In the genomic region with DNA sequence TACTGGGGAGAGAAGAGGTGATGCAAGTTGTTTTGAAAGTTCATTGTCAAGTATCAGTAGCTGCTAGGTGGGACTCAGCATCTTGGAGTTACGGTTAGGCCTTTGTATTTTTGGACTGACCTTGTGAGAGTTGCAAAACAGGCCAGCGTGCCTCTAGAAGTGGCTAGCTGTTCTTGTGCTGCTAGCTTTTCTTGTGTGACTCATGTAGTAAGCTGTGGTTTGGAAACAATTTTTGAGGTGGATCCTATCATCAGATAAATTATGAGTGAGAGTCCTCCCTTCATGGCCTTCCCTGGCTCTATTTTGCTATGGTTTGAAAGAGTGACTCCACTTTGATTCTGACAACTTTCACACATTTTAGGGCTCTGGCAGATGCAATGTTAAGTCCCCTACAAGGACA, we compare ENCODE assay signal across 9 cellular contexts.
DNase-seq lines count a peak whose midpoint lies in the region; ATAC-seq and TF ChIP-seq lines count a peak whose summit lies in the region.
"Had no signal": no experiment of that assay in that cellular context is flagged by ENCODE, and none has a peak within 500 bp of the region (broad histone marks: within the 10 kb centered on the region; RNA-seq: fewer than 3 reads in every experiment).

No MANE protein-coding gene starts in this region.

- no peak overlapping the region for H2AFZ ChIP-seq in IMR-90 (replicated peaks; ENCODE audit: low read length, poor library complexity)
- H2AFZ ChIP-seq: neural progenitor cell had no signal

- DNase-seq in AG08395 (ENCODE audit: low spot score): peak; percentile 88
- peak; percentile 89 for DNase-seq in IMR-90
- peak; percentile 59 for DNase-seq in epithelial cell of prostate (ENCODE audit: low read depth, low spot score)
- DNase-seq in DMS53 treated with DMSO at 0.1 percent for 48 hours (lab: John Stamatoyannopoulos, UW; ENCODE audit: unreplicated experiment): no peak
- no peak for DNase-seq in Right ventricle myocardium inferior (ENCODE audit: missing footprints)
- no peak for DNase-seq in prostate gland (ENCODE audit: low spot score)
- DNase-seq in spleen: no peak

- H2BK5ac ChIP-seq in IMR-90 (ENCODE audit: low read depth, low read length, poor library complexity, severe bottlenecking): no peak overlapping the region

- no peak overlapping the region for H3K23ac ChIP-seq in IMR-90 (ENCODE audit: low read depth, low read length)

- H3K79me1 ChIP-seq in IMR-90 (ENCODE audit: low read depth in 1 of 2, low read length in 2 of 2): no peaks in the 10 kb centered on the region

- no peaks in the 10 kb centered on the region for H4K20me1 ChIP-seq in IMR-90 (ENCODE audit: insufficient read depth, low read length)

- no peak overlapping the region for H2BK20ac ChIP-seq in IMR-90 (ENCODE audit: low read depth, low read length)

- no peak for TF ChIP-seq CTCF in IMR-90 (conservative IDR thresholded peaks at IDR 0.05; ENCODE audit: low read depth, low read length)
- no peak for TF ChIP-seq CTCF in prostate gland (IDR thresholded peaks at IDR 0.05)
- TF ChIP-seq CTCF in spleen (IDR thresholded peaks at IDR 0.05 in 8 of 11, conservative IDR thresholded peaks at IDR 0.05 in 3 of 11): no peak

- no peak overlapping the region for H3K18ac ChIP-seq in IMR-90 (ENCODE audit: low read depth, low read length)

- no peak overlapping the region for H2BK15ac ChIP-seq in IMR-90 (ENCODE audit: low read depth, low read length)

- H3K9me3 ChIP-seq in IMR-90 (ENCODE audit: control insufficient read depth, insufficient read depth, low read length) (peaks cover 3% of the 10 kb centered on the region), prostate gland (no peaks in the 10 kb centered on the region), spleen (peaks cover 0 to 14% (median 12%) of the 10 kb centered on the region in 8 donors)

- POLR2A ChIA-PET in IMR-90 (lab: Charles Lee; ENCODE audit: unreplicated experiment): no interaction called here

- peaks cover 6% of the 10 kb centered on the region for H3K4me1 ChIP-seq in IMR-90 (ENCODE audit: control insufficient read depth, insufficient read depth, low read length)
- H3K4me1 ChIP-seq in prostate gland (replicated peaks): no peaks in the 10 kb centered on the region
- peaks cover 0 to 5% (median under 1%) of the 10 kb centered on the region in 6 donors for H3K4me1 ChIP-seq in spleen

- H3K4me2 ChIP-seq in IMR-90 (ENCODE audit: low read depth, low read length): no peak overlapping the region
- H3K4me2 ChIP-seq: neural progenitor cell had no signal

- peaks cover 2% of the 10 kb centered on the region; the same call in 1 of the 2 replicates for H3K27me3 ChIP-seq in IMR-90 (ENCODE audit: control insufficient read depth, insufficient read depth, low read length)
- H3K27me3 ChIP-seq in prostate gland (replicated peaks; ENCODE audit: insufficient read depth): no peaks in the 10 kb centered on the region
- H3K27me3 ChIP-seq in spleen (replicated peaks in 1 of 7): no peaks in the 10 kb centered on the region
- H3K27me3 ChIP-seq: neural progenitor cell had no signal

- no peaks in the 10 kb centered on the region for H3K9me1 ChIP-seq in IMR-90 (ENCODE audit: insufficient read depth, low read length)

- peak overlapping the region; percentile 49; the same call in 1 of the 2 replicates for H3K27ac ChIP-seq in IMR-90 (ENCODE audit: insufficient read depth, low read length)
- no peak overlapping the region for H3K27ac ChIP-seq in epithelial cell of prostate
- no peak overlapping the region for H3K27ac ChIP-seq in prostate gland
- H3K27ac ChIP-seq in spleen: no peak overlapping the region
- H3K27ac ChIP-seq: neural progenitor cell had no signal

- H3K36me3 ChIP-seq in IMR-90 (ENCODE audit: control insufficient read depth, insufficient read depth, low read length): no peaks in the 10 kb centered on the region
- H3K36me3 ChIP-seq in prostate gland: no peaks in the 10 kb centered on the region
- no peaks in the 10 kb centered on the region for H3K36me3 ChIP-seq in spleen
- H3K36me3 ChIP-seq: neural progenitor cell had no signal

- H2BK120ac ChIP-seq in IMR-90 (ENCODE audit: low read depth, low read length): no peak overlapping the region

- BruUV-seq in IMR-90 (replicated peaks; lab: Mats Ljungman, UMichigan): no TSS peak

- WGBS in IMR-90 (ENCODE audit: extremely low coverage in 2 of 2, insufficient read length in 1 of 2), 2 experiments: 14% methylated on average over 1 of the region's 2 CpGs; no CpG with 5 or more reads in 1 of the 2 experiments
- WGBS in prostate gland: 66% methylated on average over 2 of the region's 2 CpGs
- 52 to 74% (median 60%) methylated on average over 2 of the region's 2 CpGs for WGBS in spleen, 5 donors

- H3K9ac ChIP-seq in IMR-90 (ENCODE audit: low read depth, low read length): no peak overlapping the region
- H3K9ac ChIP-seq: neural progenitor cell had no signal

- H4K91ac ChIP-seq in IMR-90 (ENCODE audit: insufficient read depth, low read depth, low read length): no peak overlapping the region; the same call in 1 of the 2 replicates

- TF ChIP-seq RAD21 in IMR-90 (IDR thresholded peaks at IDR 0.05; ENCODE audit: low read length): no peak

- H3K56ac ChIP-seq in IMR-90 (ENCODE audit: extremely low read depth, insufficient read depth, low read length): no peak overlapping the region

- peak; percentile 47 for ATAC-seq in GM21381 (IDR thresholded peaks at IDR 0.05; ENCODE audit: unreplicated experiment)
- peak; percentile 95 for ATAC-seq in IMR-90 (ENCODE audit: low read depth)
- ATAC-seq in Right ventricle myocardium inferior: no peak

- no peak overlapping the region for H2AK5ac ChIP-seq in IMR-90 (ENCODE audit: low read depth, low read length)

- H3K14ac ChIP-seq in IMR-90 (replicated peaks; ENCODE audit: low read depth, low read length): no peak overlapping the region

- CTCF ChIA-PET in IMR-90 (lab: Yijun Ruan, JAX): no interaction called here

- no peak overlapping the region for H2AK9ac ChIP-seq in IMR-90 (replicated peaks; ENCODE audit: low read depth, low read length, poor library complexity)

- H3K4ac ChIP-seq in IMR-90 (ENCODE audit: low read depth, low read length): no peak overlapping the region

- no peak overlapping the region for H4K5ac ChIP-seq in IMR-90 (ENCODE audit: low read depth, low read length)

- intact Hi-C loops in IMR-90 (cut with micrococcal nuclease) (no loop called here), Right ventricle myocardium inferior (cut with DNase I) (no loop called here), prostate gland (cut with DNase I) (no loop called here), spleen (cut with DNase I; ENCODE audit: low total_unique reads) (no loop called here)

- H3K4me3 ChIP-seq in IMR-90 (ENCODE audit: insufficient read depth, low read depth, low read length) (no peak overlapping the region), prostate gland (no peak overlapping the region), spleen (no peak overlapping the region)
- H3K4me3 ChIP-seq: neural progenitor cell had no signal

- in situ Hi-C loops in IMR-90 (cut with MboI; ENCODE audit: low sequenced_read_pairs): loop anchor here (10.0 to 25.0 kb wide), 2 partner anchors 403 to 666 kb away; no protein-coding TSS in a partner anchor

- TF ChIP-seq POLR2A in IMR-90 (IDR thresholded peaks at IDR 0.05; ENCODE audit: low read depth, low read length) (no peak), prostate gland (IDR thresholded peaks at IDR 0.05) (no peak), spleen (IDR thresholded peaks at IDR 0.05) (no peak)

- dilution Hi-C loops in IMR-90 (cut with HindIII; ENCODE audit: low sequenced_read_pairs, unreplicated experiment): no loop called here

- no peak overlapping the region for H4K8ac ChIP-seq in IMR-90 (ENCODE audit: low read depth in 2 of 2, low read length in 2 of 2)

TF ChIP-seq in IMR-90, 13 proteins besides CTCF, POLR2A, EP300 and RAD21:
- TF ChIP-seq RFX5 (IDR thresholded peaks at IDR 0.05; ENCODE audit: low read depth, low read length): no peak
- no peak for TF ChIP-seq MAZ (IDR thresholded peaks at IDR 0.05; ENCODE audit: borderline replicate concordance, low read depth, low read length)
- TF ChIP-seq, protein P1, sequence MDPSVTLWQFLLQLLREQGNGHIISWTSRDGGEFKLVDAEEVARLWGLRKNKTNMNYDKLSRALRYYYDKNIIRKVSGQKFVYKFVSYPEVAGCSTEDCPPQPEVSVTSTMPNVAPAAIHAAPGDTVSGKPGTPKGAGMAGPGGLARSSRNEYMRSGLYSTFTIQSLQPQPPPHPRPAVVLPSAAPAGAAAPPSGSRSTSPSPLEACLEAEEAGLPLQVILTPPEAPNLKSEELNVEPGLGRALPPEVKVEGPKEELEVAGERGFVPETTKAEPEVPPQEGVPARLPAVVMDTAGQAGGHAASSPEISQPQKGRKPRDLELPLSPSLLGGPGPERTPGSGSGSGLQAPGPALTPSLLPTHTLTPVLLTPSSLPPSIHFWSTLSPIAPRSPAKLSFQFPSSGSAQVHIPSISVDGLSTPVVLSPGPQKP (IDR thresholded peaks at IDR 0.05; ENCODE audit: borderline replicate concordance, low read depth, low read length): no peak
- TF ChIP-seq CEBPB (IDR thresholded peaks at IDR 0.05; ENCODE audit: low read depth, low read length): peak; percentile 92
- no peak for TF ChIP-seq SMC3 (IDR thresholded peaks at IDR 0.05; ENCODE audit: low read depth, low read length)
- TF ChIP-seq RCOR1 (IDR thresholded peaks at IDR 0.05; ENCODE audit: insufficient replicate concordance, low read length): no peak
- no peak; the same call in 1 of the 2 replicates for TF ChIP-seq BHLHE40 (IDR thresholded peaks at IDR 0.05; ENCODE audit: low read depth, low read length)
- no peak for TF ChIP-seq CHD1 (IDR thresholded peaks at IDR 0.05; ENCODE audit: low read depth, low read length)
- no peak for TF ChIP-seq NFE2L2 (IDR thresholded peaks at IDR 0.05; ENCODE audit: low read depth, low read length)
- TF ChIP-seq, protein P2, sequence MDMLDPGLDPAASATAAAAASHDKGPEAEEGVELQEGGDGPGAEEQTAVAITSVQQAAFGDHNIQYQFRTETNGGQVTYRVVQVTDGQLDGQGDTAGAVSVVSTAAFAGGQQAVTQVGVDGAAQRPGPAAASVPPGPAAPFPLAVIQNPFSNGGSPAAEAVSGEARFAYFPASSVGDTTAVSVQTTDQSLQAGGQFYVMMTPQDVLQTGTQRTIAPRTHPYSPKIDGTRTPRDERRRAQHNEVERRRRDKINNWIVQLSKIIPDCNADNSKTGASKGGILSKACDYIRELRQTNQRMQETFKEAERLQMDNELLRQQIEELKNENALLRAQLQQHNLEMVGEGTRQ (IDR thresholded peaks at IDR 0.05; ENCODE audit: low read depth, low read length): no peak
- TF ChIP-seq MAFK (IDR thresholded peaks at IDR 0.05; ENCODE audit: low read depth, low read length): no peak
- no peak for TF ChIP-seq MXI1 (IDR thresholded peaks at IDR 0.05; ENCODE audit: borderline replicate concordance, low read depth, low read length)
- TF ChIP-seq FOS (IDR thresholded peaks at IDR 0.05; ENCODE audit: low read depth, low read length): peak; percentile 54; the same call in 1 of the 2 replicates
TF ChIP-seq in IMR-90: peak in this region for 2.

Comparison
In these comparisons a context has a peak if more than half of its experiments do, and no peak if none do; other contexts are left out.
1. DNase-seq: peak in AG08395 (single experiment), IMR-90 (single experiment) and epithelial cell of prostate (single experiment); none in DMS53 treated with DMSO at 0.1 percent for 48 hours (single experiment), Right ventricle myocardium inferior (single experiment), prostate gland (single experiment) and spleen (single experiment).